In genomic region chr11:134711563-134711962, GRCh38 we compare ENCODE assay signal across 14 cellular contexts.
"Had no signal": no experiment of that assay in that cellular context is flagged by ENCODE, and none has a peak within 500 bp of the region (broad histone marks: within the 10 kb centered on the region; RNA-seq: fewer than 3 reads in every experiment).

No MANE protein-coding gene starts in this region.

- H3K36me3 ChIP-seq: gastrocnemius medialis, heart right ventricle, right atrium auricular region had no signal

- H3K9me3 ChIP-seq: gastrocnemius medialis, right atrium auricular region had no signal

- H3K27me3 ChIP-seq: gastrocnemius medialis, right atrium auricular region had no signal

- DNase-seq: cortex of kidney; dorsolateral prefrontal cortex; effector CD8-positive, alpha-beta T cell; gastrocnemius medialis; heart right ventricle; kidney glomerular epithelial cell; mesendoderm; naive thymus-derived CD8-positive, alpha-beta T cell; stimulated activated CD4-positive, alpha-beta T cell treated with anti-CD3 and anti-CD28 coated beads, Interleukin-2, amount 100 ng/mL, for 48 hours; stimulated activated naive CD4-positive, alpha-beta T cell treated with Interleukin-2 at 50 U/mL for 16 hours had no signal

- H3K27ac Mint-ChIP-seq: naive thymus-derived CD8-positive, alpha-beta T cell; type B pancreatic cell had no signal

- H3K4me3 Mint-ChIP-seq: naive thymus-derived CD8-positive, alpha-beta T cell; type B pancreatic cell had no signal

- H3K4me1 ChIP-seq: gastrocnemius medialis, heart right ventricle, right atrium auricular region had no signal

- H3K27ac ChIP-seq: dorsolateral prefrontal cortex, gastrocnemius medialis, heart right ventricle, right atrium auricular region had no signal

- H3K4me1 Mint-ChIP-seq: naive thymus-derived CD8-positive, alpha-beta T cell had no signal

- H3K4me3 ChIP-seq: gastrocnemius medialis, heart right ventricle, right atrium auricular region, smooth muscle cell had no signal

- H3K36me3 Mint-ChIP-seq: naive thymus-derived CD8-positive, alpha-beta T cell; type B pancreatic cell had no signal

- H3K9me3 Mint-ChIP-seq: naive thymus-derived CD8-positive, alpha-beta T cell; type B pancreatic cell had no signal

- ATAC-seq: esophagus mucosa; gastrocnemius medialis; heart right ventricle; naive thymus-derived CD8-positive, alpha-beta T cell had no signal
